26 cellular contexts compared by ENCODE assay signal in genomic region chr14:37170993-37171392, GRCh38. TPM values are rescaled to one million over a fixed set of nuclear protein-coding genes. Genes with fewer than 3 reads are reported as not detected.
"Had no signal": no experiment of that assay in that cellular context is flagged by ENCODE, and none has a peak within 500 bp of the region (broad histone marks: within the 10 kb centered on the region; RNA-seq: fewer than 3 reads in every experiment).

No MANE protein-coding gene starts in this region.

- H3K9me3 ChIP-seq: adrenal gland, left lung, neutrophil, ovary, prostate gland, spleen, thoracic aorta, upper lobe of left lung had no signal

- DNase-seq: activated B cell treated with CpG ODN at 0.5 μM for 24 hours; activated CD4-positive, alpha-beta T cell treated with anti-CD3 and anti-CD28 coated beads for 36 hours; activated CD4-positive, alpha-beta T cell treated with anti-CD3 and anti-CD28 coated beads, Interleukin-2, amount 50 U/mL, for 4 hours; activated CD8-positive, alpha-beta memory T cell treated with anti-CD3 and anti-CD28 coated beads for 24 hours; activated CD8-positive, alpha-beta memory T cell treated with anti-CD3 and anti-CD28 coated beads, Interleukin-2, amount 50 U/mL, for 4 hours; activated T-cell treated with anti-CD3 and anti-CD28 coated beads, Interleukin-2, amount 50 U/mL, for 24 hours; adrenal gland; central memory CD4-positive, alpha-beta T cell; dermis blood vessel endothelial cell; effector CD8-positive, alpha-beta T cell; foreskin keratinocyte; left lung; naive thymus-derived CD8-positive, alpha-beta T cell; ovary; spleen; stimulated activated CD4-positive, alpha-beta T cell treated with anti-CD3 and anti-CD28 coated beads, Interleukin-4, amount 100 ng/mL, for 24 hours; stimulated activated naive CD4-positive, alpha-beta T cell treated with Interleukin-2 at 50 U/mL for 16 hours; T-helper 9 cell; upper lobe of left lung had no signal

- H3K27me3 ChIP-seq: adrenal gland, ovary, upper lobe of left lung had no signal

- H3K4me3 ChIP-seq: lung had no signal

- H3K9me3 Mint-ChIP-seq: activated B cell treated with CpG ODN at 0.5 μM for 24 hours; activated T-helper 17 cell treated with anti-CD3 and anti-CD28 coated beads, Interleukin-2, amount 50 U/mL, for 72 hours; mesothelial cell of epicardium had no signal

- H3K27ac ChIP-seq: foreskin keratinocyte, neutrophil had no signal

- H3K4me1 ChIP-seq: prostate gland had no signal

- H3K36me3 Mint-ChIP-seq: mesothelial cell of epicardium; naive thymus-derived CD8-positive, alpha-beta T cell had no signal

- H3K27ac Mint-ChIP-seq: activated B cell treated with CpG ODN at 0.5 μM for 24 hours; activated CD4-positive, alpha-beta T cell treated with anti-CD3 and anti-CD28 coated beads for 36 hours; activated naive CD8-positive, alpha-beta T cell; activated T-cell treated with anti-CD3 and anti-CD28 coated beads, Interleukin-2, amount 50 U/mL, for 24 hours; activated T-helper 17 cell treated with anti-CD3 and anti-CD28 coated beads, Interleukin-2, amount 50 U/mL, for 72 hours; naive thymus-derived CD8-positive, alpha-beta T cell had no signal

- H3K4me3 Mint-ChIP-seq: activated B cell treated with CpG ODN at 0.5 μM for 24 hours; activated CD4-positive, alpha-beta T cell treated with anti-CD3 and anti-CD28 coated beads for 36 hours; activated naive CD8-positive, alpha-beta T cell; activated T-cell treated with anti-CD3 and anti-CD28 coated beads, Interleukin-2, amount 50 U/mL, for 24 hours; activated T-helper 17 cell treated with anti-CD3 and anti-CD28 coated beads, Interleukin-2, amount 50 U/mL, for 72 hours had no signal

- ATAC-seq: activated CD4-positive, alpha-beta T cell treated with anti-CD3 and anti-CD28 coated beads for 36 hours; activated T-helper 17 cell treated with anti-CD3 and anti-CD28 coated beads, Interleukin-2, amount 50 U/mL, for 72 hours; naive thymus-derived CD8-positive, alpha-beta T cell had no signal

- H3K36me3 ChIP-seq: adrenal gland, left lung, neutrophil, ovary, prostate gland, spleen, thoracic aorta, upper lobe of left lung had no signal

- H3K4me1 Mint-ChIP-seq: activated T-helper 17 cell treated with anti-CD3 and anti-CD28 coated beads, Interleukin-2, amount 50 U/mL, for 72 hours had no signal

RNA-seq across cellular contexts. Expression of gene SLC25A21, which starts 1.4 kb away (rescaled TPM):
- total RNA-seq: activated B cell treated with CpG ODN at 0.5 μM for 24 hours; activated CD4-positive, alpha-beta T cell treated with anti-CD3 and anti-CD28 coated beads for 36 hours; activated T-helper 17 cell treated with anti-CD3 and anti-CD28 coated beads, Interleukin-2, amount 50 U/mL, for 72 hours; naive thymus-derived CD8-positive, alpha-beta T cell had no signal

RNA-seq across cellular contexts. Expression of gene MIPOL1, which starts 26.7 kb away (rescaled TPM):
- total RNA-seq: activated B cell treated with CpG ODN at 0.5 μM for 24 hours; naive thymus-derived CD8-positive, alpha-beta T cell had no signal
